In genomic region chr16:82229800-82230619, GRCh38 we compare ENCODE assay signal across 8 cellular contexts. TPM values are rescaled to one million over a fixed set of nuclear protein-coding genes. Genes with fewer than 3 reads are reported as not detected.
DNase-seq lines count a peak whose midpoint lies in the region; ATAC-seq and TF ChIP-seq lines count a peak whose summit lies in the region.

No MANE protein-coding gene starts in this region.

- peaks cover 0 to 2% of the 10 kb centered on the region in 2 donors for H3K4me1 ChIP-seq in left lung

- H3K27me3 ChIP-seq in left lung = no peaks in the 10 kb centered on the region

- no peaks in the 10 kb centered on the region for H3K36me3 ChIP-seq in left lung

- H3K9me3 ChIP-seq in left lung = no peaks in the 10 kb centered on the region

- CTCF ChIA-PET in activated CD4-positive, alpha-beta T cell treated with anti-CD3 and anti-CD28 coated beads for 36 hours (lab: Charles Lee) = interaction anchor here (0.6 to 2.6 kb wide), 40 partner anchors 9 to 568 kb away, joined by 3 to 20 read pairs (median 4); partner anchors contain the start of gene MPHOSPH6

- intact Hi-C loops in activated CD4-positive, alpha-beta T cell treated with anti-CD3 and anti-CD28 coated beads for 36 hours (cut with DNase I, micrococcal nuclease) = loop anchor here (1.0 to 5.0 kb wide), 5 partner anchors 53 to 340 kb away; no protein-coding TSS in a partner anchor
- intact Hi-C loops in left lung (cut with DNase I) = loop anchor here in 1 of 2 donors (5.0 kb wide), 2 partner anchors 198 to 288 kb away; no protein-coding TSS in a partner anchor

- no peaks in the 10 kb centered on the region for H3K4me1 Mint-ChIP-seq in activated CD4-positive, alpha-beta T cell treated with anti-CD3 and anti-CD28 coated beads for 36 hours

- peaks cover 16% of the 10 kb centered on the region for H3K27me3 Mint-ChIP-seq in activated CD4-positive, alpha-beta T cell treated with anti-CD3 and anti-CD28 coated beads for 36 hours

- DNase-seq in 8988T = peak; percentile 54
- DNase-seq in GM13976 (ENCODE audit: low spot score) = peak; percentile 52
- DNase-seq in NCI-H226 = peak; percentile 20
- peak; percentile 82 for DNase-seq in activated CD4-positive, alpha-beta T cell treated with anti-CD3 and anti-CD28 coated beads for 36 hours
- peak; percentile 85 for DNase-seq in choroid plexus epithelial cell (ENCODE audit: low read depth)
- peak; percentile 65 to 73 for DNase-seq in left lung
- DNase-seq in stimulated activated CD4-positive, alpha-beta T cell treated with anti-CD3 and anti-CD28 coated beads, Interleukin-4, amount 100 ng/mL, for 48 hours (ENCODE audit: low read depth in 2 of 2) = peak; percentile 60 to 66

- no peaks in the 10 kb centered on the region for H3K36me3 Mint-ChIP-seq in activated CD4-positive, alpha-beta T cell treated with anti-CD3 and anti-CD28 coated beads for 36 hours (ENCODE audit: low read depth)

- peak; percentile 80 for TF ChIP-seq CTCF in GM13976 (IDR thresholded peaks at IDR 0.05; ENCODE audit: borderline replicate concordance, control extremely low read depth, extremely low read depth, insufficient read depth, missing control alignments)
- TF ChIP-seq CTCF in choroid plexus epithelial cell (conservative IDR thresholded peaks at IDR 0.05; ENCODE audit: low read depth, low read length) = peak; percentile 100
- peak; percentile 86 to 93 for TF ChIP-seq CTCF in left lung (IDR thresholded peaks at IDR 0.05)

- in situ Hi-C loops in GM13976 (cut with MboI; ENCODE audit: low sequenced_read_pairs, unreplicated experiment) = no loop called here

- no peak overlapping the region for H3K27ac Mint-ChIP-seq in activated CD4-positive, alpha-beta T cell treated with anti-CD3 and anti-CD28 coated beads for 36 hours

- no peaks in the 10 kb centered on the region for H3K9me3 Mint-ChIP-seq in activated CD4-positive, alpha-beta T cell treated with anti-CD3 and anti-CD28 coated beads for 36 hours (ENCODE audit: low read depth)

- H3K4me3 ChIP-seq in choroid plexus epithelial cell (ENCODE audit: low read depth, low read length) = no peak overlapping the region
- H3K4me3 ChIP-seq in left lung = no peak overlapping the region

- POLR2A ChIA-PET in activated CD4-positive, alpha-beta T cell treated with anti-CD3 and anti-CD28 coated beads for 36 hours (lab: Charles Lee) = no interaction called here

- H3K4me3 Mint-ChIP-seq in activated CD4-positive, alpha-beta T cell treated with anti-CD3 and anti-CD28 coated beads for 36 hours = no peak overlapping the region

- H3K27ac ChIP-seq in left lung = no peak overlapping the region

- no peak for ATAC-seq in activated CD4-positive, alpha-beta T cell treated with anti-CD3 and anti-CD28 coated beads for 36 hours
- peak; percentile 96 for ATAC-seq in left lung
- ATAC-seq in GM19463 (IDR thresholded peaks at IDR 0.05; ENCODE audit: unreplicated experiment) = no peak

RNA-seq across cellular contexts. Expression of gene MPHOSPH6, which starts 60.0 kb away (rescaled TPM):
- 10 to 100 TPM; 48.0 to 48.7 TPM for total RNA-seq in activated CD4-positive, alpha-beta T cell treated with anti-CD3 and anti-CD28 coated beads for 36 hours
- total RNA-seq in left lung = 10 to 100 TPM; 23.1 to 29.2 TPM

Comparison
In these comparisons a context has a peak if more than half of its experiments do, and no peak if none do; other contexts are left out.
1. DNase-seq: peak in every context shown above with its lines; median percentile 85 in choroid plexus epithelial cell; 82 in activated CD4-positive, alpha-beta T cell treated with anti-CD3 and anti-CD28 coated beads for 36 hours; 69 in left lung; 63 in stimulated activated CD4-positive, alpha-beta T cell treated with anti-CD3 and anti-CD28 coated beads, Interleukin-4, amount 100 ng/mL, for 48 hours; 54 in 8988T; 52 in GM13976; 20 in NCI-H226.